In the genomic region with DNA sequence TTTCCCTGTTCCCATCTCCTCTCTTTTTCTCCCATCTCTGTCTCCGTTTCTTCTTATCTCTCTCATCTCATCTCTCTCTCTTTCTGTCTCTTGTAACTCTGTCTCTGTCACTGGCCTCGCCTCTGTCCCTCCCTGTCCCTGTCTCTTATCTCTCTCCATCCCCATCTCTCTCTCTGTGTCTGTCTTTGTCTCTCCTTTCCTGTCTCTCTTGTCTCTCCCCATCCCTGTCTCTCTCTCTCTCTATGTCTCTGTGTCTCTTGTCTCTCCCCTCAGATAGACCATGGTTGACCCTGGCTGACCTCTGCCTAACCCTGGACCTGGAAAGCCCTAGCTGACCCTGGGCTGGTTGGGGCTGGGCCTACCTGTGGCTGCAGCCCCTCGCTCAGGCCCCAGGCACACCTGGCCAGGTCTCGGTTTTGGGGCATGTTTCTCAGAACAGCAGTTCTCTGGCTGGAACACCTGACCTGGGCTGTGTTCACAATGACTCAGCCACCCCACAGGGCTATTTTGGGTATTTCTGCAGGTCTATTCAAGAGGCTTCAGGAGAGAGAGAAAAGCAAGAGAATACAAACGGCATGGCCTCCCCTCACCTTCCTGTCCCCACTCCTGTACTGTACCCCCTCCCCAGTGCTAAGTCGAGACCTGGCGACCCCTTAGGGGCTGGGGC, we compare ENCODE assay signal across 10 cellular contexts.
A peak's percentile ranks its signal among the peaks of the same experiment; 100 is the strongest.
DNase-seq lines count a peak whose midpoint lies in the region; ATAC-seq, FAIRE-seq and TF ChIP-seq lines count a peak whose summit lies in the region.
"Had no signal": no experiment of that assay in that cellular context is flagged by ENCODE, and none has a peak within 500 bp of the region (broad histone marks: within the 10 kb centered on the region; RNA-seq: fewer than 3 reads in every experiment).

No MANE protein-coding gene starts in this region.

- no peak overlapping the region for H3K4me3 Mint-ChIP-seq in activated CD4-positive, alpha-beta T cell treated with anti-CD3 and anti-CD28 coated beads, Interleukin-2, amount 10 ng/mL, durations not matched to agents 24 days and 14 days

- TF ChIP-seq CTCF in MM.1S (IDR thresholded peaks at IDR 0.05; ENCODE audit: low read length) (no peak), spleen (IDR thresholded peaks at IDR 0.05 in 8 of 11, conservative IDR thresholded peaks at IDR 0.05 in 3 of 11) (no peak), omental fat pad (IDR thresholded peaks at IDR 0.05) (no peak)

- H3K36me3 ChIP-seq in MM.1S (replicated peaks; ENCODE audit: insufficient read depth, low read length), result no peaks in the 10 kb centered on the region
- no peaks in the 10 kb centered on the region for H3K36me3 ChIP-seq in spleen

- no peaks in the 10 kb centered on the region for H3K9me2 ChIP-seq in MM.1S (replicated peaks; ENCODE audit: insufficient read depth, low read length)

- H3K27me3 ChIP-seq in MM.1S (replicated peaks; ENCODE audit: insufficient read depth, low read length) (no peaks in the 10 kb centered on the region), spleen (replicated peaks in 1 of 7) (no peaks in the 10 kb centered on the region)

- H3K4me1 ChIP-seq in MM.1S (ENCODE audit: low read length) (peaks cover 19% of the 10 kb centered on the region), spleen (peaks cover 0 to 6% (median 0%) of the 10 kb centered on the region in 6 donors)

- ATAC-seq in GM21717 (IDR thresholded peaks at IDR 0.05; ENCODE audit: unreplicated experiment) (peak; percentile 30), omental fat pad (ENCODE audit: low FRiP score) (no peak)
- ATAC-seq: Panc1 had no signal

- no peaks in the 10 kb centered on the region for H4K20me1 ChIP-seq in MM.1S (ENCODE audit: insufficient read depth, low read length)

- H3K27ac Mint-ChIP-seq in activated CD4-positive, alpha-beta T cell treated with anti-CD3 and anti-CD28 coated beads, Interleukin-2, amount 10 ng/mL, durations not matched to agents 24 days and 14 days, result peak overlapping the region; percentile 3

- no peak for TF ChIP-seq POLR2A in spleen (IDR thresholded peaks at IDR 0.05)

- H3K4me1 Mint-ChIP-seq in activated CD4-positive, alpha-beta T cell treated with anti-CD3 and anti-CD28 coated beads, Interleukin-2, amount 10 ng/mL, durations not matched to agents 24 days and 14 days, result peaks cover 5% of the 10 kb centered on the region

- no peaks in the 10 kb centered on the region for H3K36me3 Mint-ChIP-seq in activated CD4-positive, alpha-beta T cell treated with anti-CD3 and anti-CD28 coated beads, Interleukin-2, amount 10 ng/mL, durations not matched to agents 24 days and 14 days (ENCODE audit: low read depth)

- 0 out of 2 replicates have a peak, but pooled peaks cover 4% of the 10 kb centered on the region for H3F3A ChIP-seq in MM.1S (ENCODE audit: insufficient read depth, low read length)

- peak overlapping the region; percentile 68 for H3K9ac ChIP-seq in MM.1S (ENCODE audit: low read length)

- H3K9me3 Mint-ChIP-seq in activated CD4-positive, alpha-beta T cell treated with anti-CD3 and anti-CD28 coated beads, Interleukin-2, amount 10 ng/mL, durations not matched to agents 24 days and 14 days, result no peaks in the 10 kb centered on the region

- no peaks in the 10 kb centered on the region for H3K27me3 Mint-ChIP-seq in activated CD4-positive, alpha-beta T cell treated with anti-CD3 and anti-CD28 coated beads, Interleukin-2, amount 10 ng/mL, durations not matched to agents 24 days and 14 days

- H2AFZ ChIP-seq in MM.1S (ENCODE audit: low read length), result no peak overlapping the region

- H3K9me3 ChIP-seq in MM.1S (replicated peaks; ENCODE audit: insufficient read depth, low read length) (no peaks in the 10 kb centered on the region), spleen (no peaks in the 10 kb centered on the region)

- H3K27ac ChIP-seq in MM.1S (ENCODE audit: low read length) (peak overlapping the region; percentile 96), spleen (peak overlapping the region; percentile 45 to 89 (median 72))

- H3K79me2 ChIP-seq in MM.1S (ENCODE audit: low read length), result no peaks in the 10 kb centered on the region

- 47 to 61% (median 54%) methylated on average over 5 to 7 of the region's 7 CpGs for WGBS in spleen, 5 donors

- H3K4me3 ChIP-seq in MM.1S (ENCODE audit: low read length) (no peak overlapping the region), spleen (no peak overlapping the region)
- H3K4me3 ChIP-seq: K562 had no signal

- no peak for FAIRE-seq in urothelium cell line (lab: Jason Lieb, UNC)
- FAIRE-seq: K562 had no signal

- H3K4me2 ChIP-seq in MM.1S (ENCODE audit: low read depth, low read length), result peak overlapping the region; percentile 39; the same call in 1 of the 2 replicates

- no peak for DNase-seq in activated CD4-positive, alpha-beta T cell treated with anti-CD3 and anti-CD28 coated beads, Interleukin-2, amount 10 ng/mL, durations not matched to agents 24 days and 14 days
- no peak for DNase-seq in activated CD4-positive, alpha-beta T cell treated with anti-CD3 and anti-CD28 coated beads for 4 hours
- DNase-seq in MM.1S (peak; percentile 88), spleen (peak; percentile 78), urothelium cell line (ENCODE audit: low spot score) (no peak), omental fat pad (ENCODE audit: low spot score) (no peak), NCI-H1092 treated with DMSO at 0.1 percent for 48 hours (lab: John Stamatoyannopoulos, UW) (no peak)

- intact Hi-C loops in activated CD4-positive, alpha-beta T cell treated with anti-CD3 and anti-CD28 coated beads, Interleukin-2, amount 10 ng/mL, durations not matched to agents 24 days and 14 days (cut with micrococcal nuclease), result no loop called here
- intact Hi-C loops in spleen (cut with DNase I; ENCODE audit: low total_unique reads), result no loop called here

Comparison
In these comparisons a context has a peak if more than half of its experiments do, and no peak if none do; other contexts are left out.
1. DNase-seq: peak in MM.1S (single experiment) and spleen (single experiment); none in activated CD4-positive, alpha-beta T cell treated with anti-CD3 and anti-CD28 coated beads, Interleukin-2, amount 10 ng/mL, durations not matched to agents 24 days and 14 days (single experiment), activated CD4-positive, alpha-beta T cell treated with anti-CD3 and anti-CD28 coated beads for 4 hours (0 of 2), urothelium cell line (single experiment), omental fat pad (single experiment) and NCI-H1092 treated with DMSO at 0.1 percent for 48 hours (single experiment).